In the genomic region with DNA sequence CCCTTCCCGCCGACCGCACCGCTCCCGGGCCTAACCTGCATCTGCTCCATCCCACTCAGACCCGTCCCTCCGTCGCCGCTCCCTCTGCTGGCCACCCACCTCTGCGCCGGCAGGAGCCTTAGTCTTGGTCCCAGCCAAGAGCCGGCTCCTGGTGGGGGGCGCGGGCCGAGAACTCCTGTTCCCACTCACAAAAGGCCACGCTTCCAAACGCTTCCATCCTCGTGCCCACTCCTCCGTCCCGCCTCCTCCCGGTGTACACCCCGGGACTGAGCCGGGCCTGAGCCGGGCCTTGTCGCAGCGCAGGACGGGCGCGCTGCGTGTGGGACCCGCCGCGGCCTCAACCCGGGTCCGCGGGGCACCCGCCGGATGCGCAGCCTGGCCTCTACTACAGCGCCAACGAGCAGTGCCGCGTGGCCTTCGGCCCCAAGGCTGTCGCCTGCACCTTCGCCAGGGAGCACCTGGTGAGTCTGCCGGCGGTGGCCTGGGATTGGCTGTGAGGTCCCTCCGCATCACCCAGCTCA, we compare ENCODE assay signal across 9 cellular contexts. TPM values are rescaled to one million over a fixed set of nuclear protein-coding genes. Genes with fewer than 3 reads are reported as not detected.
DNase-seq lines count a peak whose midpoint lies in the region; ATAC-seq and TF ChIP-seq lines count a peak whose summit lies in the region.
"Had no signal": no experiment of that assay in that cellular context is flagged by ENCODE, and none has a peak within 500 bp of the region (broad histone marks: within the 10 kb centered on the region; RNA-seq: fewer than 3 reads in every experiment).

No MANE protein-coding gene starts in this region.

- POLR2A ChIA-PET in activated CD4-positive, alpha-beta memory T cell treated with anti-CD3 and anti-CD28 coated beads for 36 hours (lab: Charles Lee), result no interaction called here
- POLR2A ChIA-PET in activated CD4-positive, alpha-beta memory T cell treated with anti-CD3 and anti-CD28 coated beads, Interleukin-2, amount 10 ng/mL, durations not matched to agents 7 days and 5 days (lab: Charles Lee), result no interaction called here

- no peak overlapping the region for H3K4me3 Mint-ChIP-seq in activated CD4-positive, alpha-beta memory T cell treated with anti-CD3 and anti-CD28 coated beads for 36 hours
- H3K4me3 Mint-ChIP-seq in activated CD4-positive, alpha-beta memory T cell treated with anti-CD3 and anti-CD28 coated beads, Interleukin-2, amount 10 ng/mL, durations not matched to agents 7 days and 5 days, result no peak overlapping the region
- H3K4me3 Mint-ChIP-seq in stimulated activated naive B cell treated with anti-CD40 and anti-IgM and Interleukin-4, amounts not matched to agents 10 μg/mL and 1 μg/mL and 100 μg/mL, for 72 hours, result peak overlapping the region; percentile 76 to 83
- no peak overlapping the region for H3K4me3 Mint-ChIP-seq in activated T-helper 2 cell treated with anti-CD3 and anti-CD28 coated beads, Interferon-gamma antibody, Interleukin-2, Interleukin-4, amounts not matched to agents 10 μg/mL and 5 μg/mL and 100 μg/mL, durations not matched to agents 14 hours and 24 hours and 36 hours (ENCODE audit: low read depth)
- H3K4me3 Mint-ChIP-seq: stimulated activated naive CD8-positive, alpha-beta T cell treated with anti-CD3 and anti-CD28 coated beads, Interleukin-15, Interleukin-2, amounts not matched to agents 100 ng/mL and 50 ng/mL, for 24 hours had no signal

- peak overlapping the region; percentile 68 for H2AFZ ChIP-seq in hepatocyte

- no peaks in the 10 kb centered on the region for H3K36me3 ChIP-seq in hepatocyte (replicated peaks; ENCODE audit: insufficient read depth, low read depth)

- intact Hi-C loops in activated CD4-positive, alpha-beta memory T cell treated with anti-CD3 and anti-CD28 coated beads for 36 hours (cut with micrococcal nuclease), result no loop called here
- intact Hi-C loops in activated T-helper 2 cell treated with anti-CD3 and anti-CD28 coated beads, Interferon-gamma antibody, Interleukin-2, Interleukin-4, amounts not matched to agents 10 μg/mL and 5 μg/mL and 100 μg/mL, durations not matched to agents 14 hours and 24 hours and 36 hours (cut with micrococcal nuclease), result no loop called here

- no peaks in the 10 kb centered on the region for H4K20me1 ChIP-seq in hepatocyte (ENCODE audit: insufficient read depth, poor library complexity, severe bottlenecking)

- peak; percentile 30 for DNase-seq in activated CD4-positive, alpha-beta memory T cell treated with anti-CD3 and anti-CD28 coated beads for 36 hours
- DNase-seq in activated CD4-positive, alpha-beta memory T cell treated with anti-CD3 and anti-CD28 coated beads, Interleukin-2, amount 10 ng/mL, durations not matched to agents 7 days and 5 days, result no peak
- DNase-seq in activated CD8-positive, alpha-beta memory T cell treated with anti-CD3 and anti-CD28 coated beads, Interleukin-2, amount 50 U/mL, for 4 hours, result peak; percentile 34
- DNase-seq in hepatocyte (ENCODE audit: low spot score) (peak; percentile 70), GF-D8 (lab: John Stamatoyannopoulos, UW) (no peak)
- no peak for DNase-seq in stimulated activated naive B cell treated with anti-CD40 and anti-IgM and Interleukin-4, amounts not matched to agents 10 μg/mL and 1 μg/mL and 100 μg/mL, for 72 hours
- no peak for DNase-seq in activated T-helper 2 cell treated with anti-CD3 and anti-CD28 coated beads, Interferon-gamma antibody, Interleukin-2, Interleukin-4, amounts not matched to agents 10 μg/mL and 5 μg/mL and 100 μg/mL, durations not matched to agents 14 hours and 24 hours and 36 hours (ENCODE audit: low spot score)

- H3K27ac ChIP-seq in hepatocyte, result no peak overlapping the region

- H3K36me3 Mint-ChIP-seq in activated CD4-positive, alpha-beta memory T cell treated with anti-CD3 and anti-CD28 coated beads for 36 hours, result no peaks in the 10 kb centered on the region
- no peaks in the 10 kb centered on the region for H3K36me3 Mint-ChIP-seq in activated CD4-positive, alpha-beta memory T cell treated with anti-CD3 and anti-CD28 coated beads, Interleukin-2, amount 10 ng/mL, durations not matched to agents 7 days and 5 days (ENCODE audit: low read depth)
- no peaks in the 10 kb centered on the region for H3K36me3 Mint-ChIP-seq in stimulated activated naive B cell treated with anti-CD40 and anti-IgM and Interleukin-4, amounts not matched to agents 10 μg/mL and 1 μg/mL and 100 μg/mL, for 72 hours
- no peaks in the 10 kb centered on the region for H3K36me3 Mint-ChIP-seq in activated T-helper 2 cell treated with anti-CD3 and anti-CD28 coated beads, Interferon-gamma antibody, Interleukin-2, Interleukin-4, amounts not matched to agents 10 μg/mL and 5 μg/mL and 100 μg/mL, durations not matched to agents 14 hours and 24 hours and 36 hours (ENCODE audit: low read depth)

- H3K4me3 ChIP-seq in hepatocyte, result no peak overlapping the region

- CTCF ChIA-PET in activated CD4-positive, alpha-beta memory T cell treated with anti-CD3 and anti-CD28 coated beads for 36 hours (lab: Charles Lee), result no interaction called here
- CTCF ChIA-PET in activated CD4-positive, alpha-beta memory T cell treated with anti-CD3 and anti-CD28 coated beads, Interleukin-2, amount 10 ng/mL, durations not matched to agents 7 days and 5 days (lab: Charles Lee), result no interaction called here

- no peaks in the 10 kb centered on the region for H3K9me2 ChIP-seq in hepatocyte (replicated peaks; ENCODE audit: insufficient read depth)

- no peak overlapping the region for H3K27ac Mint-ChIP-seq in activated CD4-positive, alpha-beta memory T cell treated with anti-CD3 and anti-CD28 coated beads for 36 hours
- no peak overlapping the region for H3K27ac Mint-ChIP-seq in activated CD4-positive, alpha-beta memory T cell treated with anti-CD3 and anti-CD28 coated beads, Interleukin-2, amount 10 ng/mL, durations not matched to agents 7 days and 5 days
- H3K27ac Mint-ChIP-seq in stimulated activated naive B cell treated with anti-CD40 and anti-IgM and Interleukin-4, amounts not matched to agents 10 μg/mL and 1 μg/mL and 100 μg/mL, for 72 hours, result no peak overlapping the region
- no peak overlapping the region for H3K27ac Mint-ChIP-seq in activated T-helper 2 cell treated with anti-CD3 and anti-CD28 coated beads, Interferon-gamma antibody, Interleukin-2, Interleukin-4, amounts not matched to agents 10 μg/mL and 5 μg/mL and 100 μg/mL, durations not matched to agents 14 hours and 24 hours and 36 hours
- H3K27ac Mint-ChIP-seq: stimulated activated naive CD8-positive, alpha-beta T cell treated with anti-CD3 and anti-CD28 coated beads, Interleukin-15, Interleukin-2, amounts not matched to agents 100 ng/mL and 50 ng/mL, for 24 hours had no signal

- 13% methylated on average over 49 of the region's 49 CpGs for WGBS in hepatocyte (ENCODE audit: low lambda C conversion rate, missing lambda C conversion rate)

- peaks cover 4% of the 10 kb centered on the region for H3K4me1 Mint-ChIP-seq in activated CD4-positive, alpha-beta memory T cell treated with anti-CD3 and anti-CD28 coated beads for 36 hours (ENCODE audit: low read depth)
- H3K4me1 Mint-ChIP-seq in activated CD4-positive, alpha-beta memory T cell treated with anti-CD3 and anti-CD28 coated beads, Interleukin-2, amount 10 ng/mL, durations not matched to agents 7 days and 5 days, result peaks cover 2% of the 10 kb centered on the region
- H3K4me1 Mint-ChIP-seq in stimulated activated naive B cell treated with anti-CD40 and anti-IgM and Interleukin-4, amounts not matched to agents 10 μg/mL and 1 μg/mL and 100 μg/mL, for 72 hours, result peaks cover 5 to 19% of the 10 kb centered on the region in 2 donors
- no peaks in the 10 kb centered on the region for H3K4me1 Mint-ChIP-seq in activated T-helper 2 cell treated with anti-CD3 and anti-CD28 coated beads, Interferon-gamma antibody, Interleukin-2, Interleukin-4, amounts not matched to agents 10 μg/mL and 5 μg/mL and 100 μg/mL, durations not matched to agents 14 hours and 24 hours and 36 hours (ENCODE audit: low read depth)

- peaks cover 28% of the 10 kb centered on the region for H3K27me3 Mint-ChIP-seq in activated CD4-positive, alpha-beta memory T cell treated with anti-CD3 and anti-CD28 coated beads for 36 hours
- H3K27me3 Mint-ChIP-seq in activated CD4-positive, alpha-beta memory T cell treated with anti-CD3 and anti-CD28 coated beads, Interleukin-2, amount 10 ng/mL, durations not matched to agents 7 days and 5 days, result peaks cover 19% of the 10 kb centered on the region
- H3K27me3 Mint-ChIP-seq in stimulated activated naive B cell treated with anti-CD40 and anti-IgM and Interleukin-4, amounts not matched to agents 10 μg/mL and 1 μg/mL and 100 μg/mL, for 72 hours, result peaks cover 13 to 37% of the 10 kb centered on the region in 2 donors
- H3K27me3 Mint-ChIP-seq in activated T-helper 2 cell treated with anti-CD3 and anti-CD28 coated beads, Interferon-gamma antibody, Interleukin-2, Interleukin-4, amounts not matched to agents 10 μg/mL and 5 μg/mL and 100 μg/mL, durations not matched to agents 14 hours and 24 hours and 36 hours (ENCODE audit: low read depth), result peaks cover 23% of the 10 kb centered on the region

- H3K9me3 Mint-ChIP-seq in activated CD4-positive, alpha-beta memory T cell treated with anti-CD3 and anti-CD28 coated beads for 36 hours, result no peaks in the 10 kb centered on the region
- H3K9me3 Mint-ChIP-seq in activated CD4-positive, alpha-beta memory T cell treated with anti-CD3 and anti-CD28 coated beads, Interleukin-2, amount 10 ng/mL, durations not matched to agents 7 days and 5 days, result no peaks in the 10 kb centered on the region
- no peaks in the 10 kb centered on the region for H3K9me3 Mint-ChIP-seq in stimulated activated naive B cell treated with anti-CD40 and anti-IgM and Interleukin-4, amounts not matched to agents 10 μg/mL and 1 μg/mL and 100 μg/mL, for 72 hours
- H3K9me3 Mint-ChIP-seq in activated T-helper 2 cell treated with anti-CD3 and anti-CD28 coated beads, Interferon-gamma antibody, Interleukin-2, Interleukin-4, amounts not matched to agents 10 μg/mL and 5 μg/mL and 100 μg/mL, durations not matched to agents 14 hours and 24 hours and 36 hours, result no peaks in the 10 kb centered on the region
- H3K9me3 Mint-ChIP-seq: stimulated activated naive CD8-positive, alpha-beta T cell treated with anti-CD3 and anti-CD28 coated beads, Interleukin-15, Interleukin-2, amounts not matched to agents 100 ng/mL and 50 ng/mL, for 24 hours had no signal

- H3K4me1 ChIP-seq in hepatocyte (ENCODE audit: insufficient read depth), result peaks cover 8% of the 10 kb centered on the region

- peak; percentile 56 to 57 for ATAC-seq in stimulated activated naive B cell treated with anti-CD40 and anti-IgM and Interleukin-4, amounts not matched to agents 10 μg/mL and 1 μg/mL and 100 μg/mL, for 72 hours (replicated peaks)
- no peak for ATAC-seq in HG03095 (IDR thresholded peaks at IDR 0.05; ENCODE audit: unreplicated experiment)

- H3K9me3 ChIP-seq in hepatocyte (ENCODE audit: low read depth), result no peaks in the 10 kb centered on the region

- peak; percentile 48 for TF ChIP-seq CTCF in hepatocyte (IDR thresholded peaks at IDR 0.05; ENCODE audit: poor library complexity)

- H3K79me2 ChIP-seq in hepatocyte, result no peaks in the 10 kb centered on the region

- peak overlapping the region; percentile 87 for H3K4me2 ChIP-seq in hepatocyte

- H3K27me3 ChIP-seq in hepatocyte, result no peaks in the 10 kb centered on the region

RNA-seq across cellular contexts. Expression of gene ADAMTS13, which starts 7.5 kb away (rescaled TPM):
- 1 to 10 TPM; 2.4 to 2.6 TPM for total RNA-seq in activated CD4-positive, alpha-beta memory T cell treated with anti-CD3 and anti-CD28 coated beads for 36 hours
- 1 to 10 TPM; 2.1 to 2.4 TPM for total RNA-seq in activated CD4-positive, alpha-beta memory T cell treated with anti-CD3 and anti-CD28 coated beads, Interleukin-2, amount 10 ng/mL, durations not matched to agents 7 days and 5 days
- 1.5 and 6.8 TPM in 2 replicates for total RNA-seq in hepatocyte
- 6.5 and 11.4 TPM in 2 replicates for polyA plus RNA-seq in hepatocyte
- total RNA-seq in activated T-helper 2 cell treated with anti-CD3 and anti-CD28 coated beads, Interferon-gamma antibody, Interleukin-2, Interleukin-4, amounts not matched to agents 10 μg/mL and 5 μg/mL and 100 μg/mL, durations not matched to agents 14 hours and 24 hours and 36 hours, result 1.5 and 1.6 TPM in 2 replicates

RNA-seq across cellular contexts. Expression of gene REXO4, which starts 11.9 kb away (rescaled TPM):
- 10 to 100 TPM; 24.2 to 26.3 TPM for total RNA-seq in activated CD4-positive, alpha-beta memory T cell treated with anti-CD3 and anti-CD28 coated beads for 36 hours
- 10 to 100 TPM; 19.7 to 21.7 TPM for total RNA-seq in activated CD4-positive, alpha-beta memory T cell treated with anti-CD3 and anti-CD28 coated beads, Interleukin-2, amount 10 ng/mL, durations not matched to agents 7 days and 5 days
- 16.6 and 19.4 TPM in 2 replicates for total RNA-seq in hepatocyte
- polyA plus RNA-seq in hepatocyte, result 17.2 and 18.0 TPM in 2 replicates
- total RNA-seq in activated T-helper 2 cell treated with anti-CD3 and anti-CD28 coated beads, Interferon-gamma antibody, Interleukin-2, Interleukin-4, amounts not matched to agents 10 μg/mL and 5 μg/mL and 100 μg/mL, durations not matched to agents 14 hours and 24 hours and 36 hours, result 31.7 and 32.8 TPM in 2 replicates

RNA-seq across cellular contexts. Expression of gene CACFD1, which starts 30.1 kb away (rescaled TPM):
- total RNA-seq in activated CD4-positive, alpha-beta memory T cell treated with anti-CD3 and anti-CD28 coated beads for 36 hours, result 1 to 10 TPM; 1.1 to 1.2 TPM
- 1 to 10 TPM in 1 of 2 experiments, under 1 TPM in 1; 0.68 to 1.2 TPM for total RNA-seq in activated CD4-positive, alpha-beta memory T cell treated with anti-CD3 and anti-CD28 coated beads, Interleukin-2, amount 10 ng/mL, durations not matched to agents 7 days and 5 days
- 31.5 and 37.8 TPM in 2 replicates for total RNA-seq in hepatocyte
- 49.2 and 50.4 TPM in 2 replicates for polyA plus RNA-seq in hepatocyte
- total RNA-seq in activated T-helper 2 cell treated with anti-CD3 and anti-CD28 coated beads, Interferon-gamma antibody, Interleukin-2, Interleukin-4, amounts not matched to agents 10 μg/mL and 5 μg/mL and 100 μg/mL, durations not matched to agents 14 hours and 24 hours and 36 hours, result 0.46 TPM in 2 replicates

RNA-seq across cellular contexts. Expression of gene SLC2A6, which starts 49.2 kb away (rescaled TPM):
- total RNA-seq in activated CD4-positive, alpha-beta memory T cell treated with anti-CD3 and anti-CD28 coated beads for 36 hours, result 1 to 10 TPM; 2.2 to 2.6 TPM
- 1 to 10 TPM; 1.2 to 2.0 TPM for total RNA-seq in activated CD4-positive, alpha-beta memory T cell treated with anti-CD3 and anti-CD28 coated beads, Interleukin-2, amount 10 ng/mL, durations not matched to agents 7 days and 5 days
- total RNA-seq in hepatocyte, result 5.7 and 7.3 TPM in 2 replicates
- polyA plus RNA-seq in hepatocyte, result 10.6 and 14.8 TPM in 2 replicates
- total RNA-seq in activated T-helper 2 cell treated with anti-CD3 and anti-CD28 coated beads, Interferon-gamma antibody, Interleukin-2, Interleukin-4, amounts not matched to agents 10 μg/mL and 5 μg/mL and 100 μg/mL, durations not matched to agents 14 hours and 24 hours and 36 hours, result 6.1 and 6.5 TPM in 2 replicates

RNA-seq across cellular contexts. Expression of gene STKLD1, which starts 53.5 kb away (rescaled TPM):
- total RNA-seq in activated CD4-positive, alpha-beta memory T cell treated with anti-CD3 and anti-CD28 coated beads for 36 hours, result under 1 TPM; 0.69 to 0.90 TPM
- under 1 TPM; 0.65 to 0.71 TPM for total RNA-seq in activated CD4-positive, alpha-beta memory T cell treated with anti-CD3 and anti-CD28 coated beads, Interleukin-2, amount 10 ng/mL, durations not matched to agents 7 days and 5 days
- total RNA-seq in hepatocyte, result 0.10 and 0.48 TPM in 2 replicates
- 1.6 and 2.5 TPM in 2 replicates for polyA plus RNA-seq in hepatocyte
- 0.87 and 1.0 TPM in 2 replicates for total RNA-seq in activated T-helper 2 cell treated with anti-CD3 and anti-CD28 coated beads, Interferon-gamma antibody, Interleukin-2, Interleukin-4, amounts not matched to agents 10 μg/mL and 5 μg/mL and 100 μg/mL, durations not matched to agents 14 hours and 24 hours and 36 hours

Comparison
In these comparisons a context has a peak if more than half of its experiments do, and no peak if none do; other contexts are left out.
1. DNase-seq: peak in activated CD4-positive, alpha-beta memory T cell treated with anti-CD3 and anti-CD28 coated beads for 36 hours (single experiment), activated CD8-positive, alpha-beta memory T cell treated with anti-CD3 and anti-CD28 coated beads, Interleukin-2, amount 50 U/mL, for 4 hours (single experiment) and hepatocyte (single experiment); none in activated CD4-positive, alpha-beta memory T cell treated with anti-CD3 and anti-CD28 coated beads, Interleukin-2, amount 10 ng/mL, durations not matched to agents 7 days and 5 days (single experiment), stimulated activated naive B cell treated with anti-CD40 and anti-IgM and Interleukin-4, amounts not matched to agents 10 μg/mL and 1 μg/mL and 100 μg/mL, for 72 hours (single experiment), GF-D8 (single experiment) and activated T-helper 2 cell treated with anti-CD3 and anti-CD28 coated beads, Interferon-gamma antibody, Interleukin-2, Interleukin-4, amounts not matched to agents 10 μg/mL and 5 μg/mL and 100 μg/mL, durations not matched to agents 14 hours and 24 hours and 36 hours (single experiment).
2. H3K4me3 Mint-ChIP-seq: peak in stimulated activated naive B cell treated with anti-CD40 and anti-IgM and Interleukin-4, amounts not matched to agents 10 μg/mL and 1 μg/mL and 100 μg/mL, for 72 hours (2 of 2); none in activated CD4-positive, alpha-beta memory T cell treated with anti-CD3 and anti-CD28 coated beads for 36 hours (single experiment), activated CD4-positive, alpha-beta memory T cell treated with anti-CD3 and anti-CD28 coated beads, Interleukin-2, amount 10 ng/mL, durations not matched to agents 7 days and 5 days (single experiment) and activated T-helper 2 cell treated with anti-CD3 and anti-CD28 coated beads, Interferon-gamma antibody, Interleukin-2, Interleukin-4, amounts not matched to agents 10 μg/mL and 5 μg/mL and 100 μg/mL, durations not matched to agents 14 hours and 24 hours and 36 hours (single experiment).
3. RNA of gene CACFD1, which starts 30.1 kb away (total RNA-seq): 31.5 to 37.8 TPM in hepatocyte; 1.1 to 1.2 TPM in activated CD4-positive, alpha-beta memory T cell treated with anti-CD3 and anti-CD28 coated beads for 36 hours, 0.68 to 1.2 TPM in activated CD4-positive, alpha-beta memory T cell treated with anti-CD3 and anti-CD28 coated beads, Interleukin-2, amount 10 ng/mL, durations not matched to agents 7 days and 5 days and 0.46 TPM in activated T-helper 2 cell treated with anti-CD3 and anti-CD28 coated beads, Interferon-gamma antibody, Interleukin-2, Interleukin-4, amounts not matched to agents 10 μg/mL and 5 μg/mL and 100 μg/mL, durations not matched to agents 14 hours and 24 hours and 36 hours; every median in the first group is over 10 times any median in the second.